27 cellular contexts compared by ENCODE assay signal in genomic region chr20:62698231-62698630, GRCh38. TPM values are rescaled to one million over a fixed set of nuclear protein-coding genes. Genes with fewer than 3 reads are reported as not detected.
"Had no signal": no experiment of that assay in that cellular context is flagged by ENCODE, and none has a peak within 500 bp of the region (broad histone marks: within the 10 kb centered on the region; RNA-seq: fewer than 3 reads in every experiment).

No MANE protein-coding gene starts in this region.

- H3K36me3 Mint-ChIP-seq: activated naive CD8-positive, alpha-beta T cell had no signal

- H3K27me3 Mint-ChIP-seq: activated CD4-positive, alpha-beta T cell treated with anti-CD3 and anti-CD28 coated beads for 36 hours; activated CD8-positive, alpha-beta T cell treated with anti-CD3 and anti-CD28 coated beads for 36 hours; activated naive CD8-positive, alpha-beta T cell; activated T-helper 17 cell treated with anti-CD3 and anti-CD28 coated beads, Interleukin-2, amount 50 U/mL, for 72 hours had no signal

- H3K27me3 ChIP-seq: colonic mucosa had no signal

- H3K9me3 ChIP-seq: colonic mucosa, gastroesophageal sphincter had no signal

- H3K4me1 ChIP-seq: colonic mucosa had no signal

- H3K9me3 Mint-ChIP-seq: activated CD8-positive, alpha-beta T cell treated with anti-CD3 and anti-CD28 coated beads for 36 hours; activated T-cell treated with anti-CD3 and anti-CD28 coated beads, Interleukin-2, amount 50 U/mL, for 4 hours; activated T-helper 17 cell treated with anti-CD3 and anti-CD28 coated beads, Interleukin-2, amount 50 U/mL, for 72 hours; endodermal cell; T-helper 2 cell treated with Interferon-gamma antibody and Interleukin-4, amounts not matched to agents 5 μg/mL and 100 μg/mL, for 36 hours had no signal

- H3K4me3 Mint-ChIP-seq: activated CD4-positive, alpha-beta T cell treated with anti-CD3 and anti-CD28 coated beads for 36 hours; activated CD8-positive, alpha-beta T cell treated with anti-CD3 and anti-CD28 coated beads for 36 hours; activated naive CD8-positive, alpha-beta T cell; activated T-cell treated with anti-CD3 and anti-CD28 coated beads, Interleukin-2, amount 50 U/mL, for 4 hours; activated T-helper 17 cell treated with anti-CD3 and anti-CD28 coated beads, Interleukin-2, amount 50 U/mL, for 72 hours; endodermal cell; T-helper 17 cell; T-helper 2 cell treated with Interferon-gamma antibody and Interleukin-4, amounts not matched to agents 5 μg/mL and 100 μg/mL, for 36 hours had no signal

- H3K27ac ChIP-seq: colonic mucosa, gastroesophageal sphincter had no signal

- ATAC-seq: activated CD4-positive, alpha-beta T cell treated with anti-CD3 and anti-CD28 coated beads for 36 hours; activated CD8-positive, alpha-beta T cell treated with anti-CD3 and anti-CD28 coated beads for 36 hours; activated T-cell treated with anti-CD3 and anti-CD28 coated beads, Interleukin-2, amount 50 U/mL, for 4 hours; activated T-helper 17 cell treated with anti-CD3 and anti-CD28 coated beads, Interleukin-2, amount 50 U/mL, for 72 hours; esophagus mucosa; gastroesophageal sphincter; T-helper 17 cell had no signal

- H3K4me1 Mint-ChIP-seq: activated T-helper 17 cell treated with anti-CD3 and anti-CD28 coated beads, Interleukin-2, amount 50 U/mL, for 72 hours; T-helper 17 cell had no signal

- H3K27ac Mint-ChIP-seq: activated CD4-positive, alpha-beta T cell treated with anti-CD3 and anti-CD28 coated beads for 36 hours; activated CD8-positive, alpha-beta T cell treated with anti-CD3 and anti-CD28 coated beads for 36 hours; activated naive CD8-positive, alpha-beta T cell; activated T-helper 17 cell treated with anti-CD3 and anti-CD28 coated beads, Interleukin-2, amount 50 U/mL, for 72 hours; endodermal cell; T-helper 17 cell; T-helper 2 cell treated with Interferon-gamma antibody and Interleukin-4, amounts not matched to agents 5 μg/mL and 100 μg/mL, for 36 hours had no signal

- H3K36me3 ChIP-seq: colonic mucosa, gastroesophageal sphincter had no signal

- H3K4me3 ChIP-seq: colonic mucosa, gastroesophageal sphincter had no signal

- DNase-seq: activated CD4-positive, alpha-beta T cell treated with anti-CD3 and anti-CD28 coated beads for 36 hours; activated CD4-positive, alpha-beta T cell treated with anti-CD3 and anti-CD28 coated beads, Interleukin-2, amount 50 U/mL, for 1 hour; activated CD4-positive, alpha-beta T cell treated with anti-CD3 and anti-CD28 coated beads, Interleukin-2, amount 50 U/mL, for 48 hours; activated CD4-positive, CD25-positive, alpha-beta regulatory T cell; activated CD4-positive, CD25-positive, alpha-beta regulatory T cell treated with anti-CD3 and anti-CD28 coated beads, Interleukin-2, amount 50 U/mL, for 72 hours; activated CD8-positive, alpha-beta memory T cell treated with anti-CD3 and anti-CD28 coated beads for 24 hours; activated CD8-positive, alpha-beta T cell treated with anti-CD3 and anti-CD28 coated beads for 36 hours; activated effector memory CD4-positive, alpha-beta T cell treated with Interleukin-2 at 50 U/mL for 16 hours; activated gamma-delta T cell treated with Interleukin-2 at 50 U/mL for 16 hours; activated naive CD4-positive, alpha-beta T cell treated with anti-CD3 and anti-CD28 coated beads, Interleukin-2, amount 50 U/mL, for 16 hours; activated naive CD4-positive, alpha-beta T cell treated with Interleukin-2 at 50 U/mL for 16 hours; activated T-cell treated with anti-CD3 and anti-CD28 coated beads, Interleukin-2, amount 50 U/mL, for 4 hours; amniotic stem cell; central memory CD4-positive, alpha-beta T cell; cerebellar nuclear complex; colonic mucosa; effector memory CD4-positive, alpha-beta T cell; endodermal cell; T-helper 1 cell; T-helper 17 cell; T1000 had no signal

RNA-seq across cellular contexts. Expression of gene NTSR1, which starts 10.4 kb away (rescaled TPM):
- total RNA-seq: activated CD8-positive, alpha-beta T cell treated with anti-CD3 and anti-CD28 coated beads for 36 hours; activated T-helper 17 cell treated with anti-CD3 and anti-CD28 coated beads, Interleukin-2, amount 50 U/mL, for 72 hours; epithelial cell of proximal tubule; esophagus mucosa had no signal
